1 cellular context compared by ENCODE assay signal in the genomic region with DNA sequence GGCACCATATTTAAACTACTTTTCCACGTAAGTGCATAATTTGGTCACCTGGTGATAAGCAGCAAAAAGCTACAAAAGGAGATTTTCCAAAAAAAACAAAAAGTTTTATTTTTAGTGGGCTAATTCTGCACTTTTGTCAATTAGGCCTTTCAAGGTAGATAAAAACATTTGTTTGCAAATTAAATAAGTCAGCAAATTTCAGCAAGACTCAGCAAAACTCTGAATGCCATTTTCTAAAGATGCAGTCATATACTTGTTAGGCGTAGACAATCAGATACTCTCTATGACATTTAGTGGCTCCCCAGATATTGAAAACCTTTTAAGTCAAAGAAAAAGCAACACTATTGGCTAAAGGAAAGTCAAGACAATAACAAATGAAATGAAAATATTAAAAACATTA.
TF ChIP-seq lines count a peak whose summit lies in the region.

No MANE protein-coding gene starts in this region.

TF ChIP-seq in K562, 482 proteins besides CTCF, POLR2A, EP300 and RAD21:
- TF ChIP-seq ELK3 (CRISPR knock-in tag; IDR thresholded peaks at IDR 0.05): no peak
- no peak for TF ChIP-seq TRIM25 (IDR thresholded peaks at IDR 0.05; ENCODE audit: borderline replicate concordance)
- TF ChIP-seq ZNF77 (CRISPR knock-in tag; IDR thresholded peaks at IDR 0.05): no peak
- TF ChIP-seq ZNF316 (IDR thresholded peaks at IDR 0.05): peak; percentile 36; the same call in 1 of the 2 replicates
- 0 out of 2 replicates have a peak, but pooled peaks have one; percentile 7 for TF ChIP-seq MAFG (tag; conservative IDR thresholded peaks at IDR 0.05)
